Comparison of ENCODE assay signal across 12 cellular contexts in genomic region chr19:41868120-41868988, GRCh38. TPM values are rescaled to one million over a fixed set of nuclear protein-coding genes. Genes with fewer than 3 reads are reported as not detected.
DNase-seq lines count a peak whose midpoint lies in the region; ATAC-seq and TF ChIP-seq lines count a peak whose summit lies in the region.
"Had no signal": no experiment of that assay in that cellular context is flagged by ENCODE, and none has a peak within 500 bp of the region (broad histone marks: within the 10 kb centered on the region; RNA-seq: fewer than 3 reads in every experiment).

No MANE protein-coding gene starts in this region.

- H3K27ac ChIP-seq in IMR-90 (ENCODE audit: insufficient read depth, low read length), result no peak overlapping the region

- H2BK15ac ChIP-seq in IMR-90 (ENCODE audit: low read depth, low read length), result no peak overlapping the region

- no peaks in the 10 kb centered on the region for H3K9me3 ChIP-seq in IMR-90 (ENCODE audit: control insufficient read depth, insufficient read depth, low read length)

- H3K9me1 ChIP-seq in IMR-90 (ENCODE audit: insufficient read depth, low read length), result peaks cover 10% of the 10 kb centered on the region; the same call in 1 of the 2 replicates

- H3K9me3 Mint-ChIP-seq in Calu3 (ENCODE audit: low read depth, unreplicated experiment) (no peaks in the 10 kb centered on the region), mesothelial cell of epicardium (no peaks in the 10 kb centered on the region)
- no peaks in the 10 kb centered on the region for H3K9me3 Mint-ChIP-seq in activated T-cell treated with anti-CD3 and anti-CD28 coated beads, Interleukin-2, amount 50 U/mL, for 72 hours

- no peak overlapping the region for H3K56ac ChIP-seq in IMR-90 (ENCODE audit: extremely low read depth, insufficient read depth, low read length)

- H2AK9ac ChIP-seq in IMR-90 (replicated peaks; ENCODE audit: low read depth, low read length, poor library complexity), result peak overlapping the region; percentile 85

- H3K27ac Mint-ChIP-seq in Calu3 (ENCODE audit: unreplicated experiment) (peak overlapping the region; percentile 56), mesothelial cell of epicardium (peak overlapping the region; percentile 59)
- H3K27ac Mint-ChIP-seq in activated T-cell treated with anti-CD3 and anti-CD28 coated beads, Interleukin-2, amount 50 U/mL, for 72 hours, result peak overlapping the region; percentile 86

- peaks cover 48% of the 10 kb centered on the region for H3K4me1 Mint-ChIP-seq in Calu3 (ENCODE audit: low read depth, unreplicated experiment)
- H3K4me1 Mint-ChIP-seq in activated T-cell treated with anti-CD3 and anti-CD28 coated beads, Interleukin-2, amount 50 U/mL, for 72 hours (ENCODE audit: low read depth), result peaks cover 93% of the 10 kb centered on the region
- H3K4me1 Mint-ChIP-seq in mesothelial cell of epicardium, result peaks cover 8% of the 10 kb centered on the region

- H2AK5ac ChIP-seq in IMR-90 (ENCODE audit: low read depth, low read length), result no peak overlapping the region

- TF ChIP-seq RAD21 in IMR-90 (IDR thresholded peaks at IDR 0.05; ENCODE audit: low read length), result no peak

- no peak for DNase-seq in Calu3
- DNase-seq in IMR-90, result no peak
- DNase-seq in activated T-cell treated with anti-CD3 and anti-CD28 coated beads, Interleukin-2, amount 50 U/mL, for 72 hours, result no peak
- DNase-seq in mesothelial cell of epicardium (ENCODE audit: low spot score in 2 of 2, unreplicated experiment in 2 of 2), result no peak
- DNase-seq in head of caudate nucleus, result no peak
- no peak for DNase-seq in occipital lobe (lab: John Stamatoyannopoulos, UW)
- DNase-seq: hippocampal formation, SIG-M5 had no signal

- no peak overlapping the region for H2BK20ac ChIP-seq in IMR-90 (ENCODE audit: low read depth, low read length)

- no peak overlapping the region for H3K4ac ChIP-seq in IMR-90 (ENCODE audit: low read depth, low read length)

- 88% methylated on average over 9 of the region's 10 CpGs; no CpG with 5 or more reads in 1 of the 2 experiments for whole genome bisulfite sequencing in IMR-90 (ENCODE audit: extremely low coverage in 2 of 2, insufficient read length in 1 of 2), 2 experiments

- H3K4me3 Mint-ChIP-seq in Calu3 (ENCODE audit: low read depth, unreplicated experiment), result no peak overlapping the region
- H3K4me3 Mint-ChIP-seq in activated T-cell treated with anti-CD3 and anti-CD28 coated beads, Interleukin-2, amount 50 U/mL, for 72 hours, result peak overlapping the region; percentile 54 to 58
- no peak overlapping the region for H3K4me3 Mint-ChIP-seq in mesothelial cell of epicardium

- POLR2A ChIA-PET in IMR-90 (lab: Charles Lee; ENCODE audit: unreplicated experiment), result no interaction called here

- no peak overlapping the region for H4K91ac ChIP-seq in IMR-90 (ENCODE audit: insufficient read depth, low read depth, low read length)

- dilution Hi-C loops in IMR-90 (cut with HindIII; ENCODE audit: low sequenced_read_pairs, unreplicated experiment), result no loop called here

- ATAC-seq in IMR-90 (ENCODE audit: low read depth) (no peak), GM21825 (IDR thresholded peaks at IDR 0.05; ENCODE audit: unreplicated experiment) (no peak), GM18498 (IDR thresholded peaks at IDR 0.05; ENCODE audit: unreplicated experiment) (no peak)
- peak in 1 of 2 donors; percentile 2 for ATAC-seq in activated T-cell treated with anti-CD3 and anti-CD28 coated beads, Interleukin-2, amount 50 U/mL, for 72 hours (replicated peaks in 1 of 2)

- no peaks in the 10 kb centered on the region for H3K27me3 ChIP-seq in IMR-90 (ENCODE audit: control insufficient read depth, insufficient read depth, low read length)

- CTCF ChIA-PET in Calu3 (lab: Charles Lee), result no interaction called here
- CTCF ChIA-PET in IMR-90 (lab: Yijun Ruan, JAX), result no interaction called here

- H3K27me3 Mint-ChIP-seq in Calu3 (ENCODE audit: unreplicated experiment) (no peaks in the 10 kb centered on the region), mesothelial cell of epicardium (ENCODE audit: low read depth) (no peaks in the 10 kb centered on the region)
- no peaks in the 10 kb centered on the region for H3K27me3 Mint-ChIP-seq in activated T-cell treated with anti-CD3 and anti-CD28 coated beads, Interleukin-2, amount 50 U/mL, for 72 hours (ENCODE audit: low read depth)

- no peak overlapping the region for H4K8ac ChIP-seq in IMR-90 (ENCODE audit: low read depth in 2 of 2, low read length in 2 of 2)

- intact Hi-C loops in Calu3 (cut with micrococcal nuclease; ENCODE audit: unreplicated experiment) (no loop called here), IMR-90 (cut with micrococcal nuclease) (no loop called here), head of caudate nucleus (cut with DNase I) (no loop called here)

- no TSS peak for BruUV-seq in Calu3 (replicated peaks; lab: Mats Ljungman, UMichigan)
- no TSS peak for BruUV-seq in IMR-90 (replicated peaks; lab: Mats Ljungman, UMichigan)

- in situ Hi-C loops in IMR-90 (cut with MboI; ENCODE audit: low sequenced_read_pairs), result no loop called here

- H3K36me3 Mint-ChIP-seq in Calu3 (ENCODE audit: insufficient read depth, unreplicated experiment) (peaks cover 97% of the 10 kb centered on the region), mesothelial cell of epicardium (peaks cover 30% of the 10 kb centered on the region)
- H3K36me3 Mint-ChIP-seq in activated T-cell treated with anti-CD3 and anti-CD28 coated beads, Interleukin-2, amount 50 U/mL, for 72 hours (ENCODE audit: insufficient read depth in 2 of 2), result peaks cover 11 to 46% of the 10 kb centered on the region in 2 donors

- no peak overlapping the region for H3K14ac ChIP-seq in IMR-90 (replicated peaks; ENCODE audit: low read depth, low read length)

- H3K4me2 ChIP-seq in IMR-90 (ENCODE audit: low read depth, low read length), result no peak overlapping the region

- H3K36me3 ChIP-seq in IMR-90 (ENCODE audit: control insufficient read depth, insufficient read depth, low read length), result peaks cover 72% of the 10 kb centered on the region

- TF ChIP-seq POLR2A in IMR-90 (IDR thresholded peaks at IDR 0.05; ENCODE audit: low read depth, low read length), result no peak

- H3K23ac ChIP-seq in IMR-90 (ENCODE audit: low read depth, low read length), result no peak overlapping the region

- no peak overlapping the region for H3K4me3 ChIP-seq in IMR-90 (ENCODE audit: insufficient read depth, low read depth, low read length)

- H4K20me1 ChIP-seq in IMR-90 (ENCODE audit: insufficient read depth, low read length), result peaks cover 98% of the 10 kb centered on the region

- no peak overlapping the region for H2AFZ ChIP-seq in IMR-90 (replicated peaks; ENCODE audit: low read length, poor library complexity)

- H2BK120ac ChIP-seq in IMR-90 (ENCODE audit: low read depth, low read length), result no peak overlapping the region

- H2BK5ac ChIP-seq in IMR-90 (ENCODE audit: low read depth, low read length, poor library complexity, severe bottlenecking), result no peak overlapping the region

- no peak overlapping the region for H3K18ac ChIP-seq in IMR-90 (ENCODE audit: low read depth, low read length)

- H3K9ac ChIP-seq in IMR-90 (ENCODE audit: low read depth, low read length), result no peak overlapping the region

- H3K4me1 ChIP-seq in IMR-90 (ENCODE audit: control insufficient read depth, insufficient read depth, low read length), result peaks cover 3% of the 10 kb centered on the region; the same call in 1 of the 2 replicates

- no peak overlapping the region for H4K5ac ChIP-seq in IMR-90 (ENCODE audit: low read depth, low read length)

- peaks cover 22 to 59% of the 10 kb centered on the region in 2 experiments for H3K79me1 ChIP-seq in IMR-90 (ENCODE audit: low read depth in 1 of 2, low read length in 2 of 2)

- TF ChIP-seq CTCF in Calu3 (IDR thresholded peaks at IDR 0.05; ENCODE audit: unreplicated experiment) (no peak), IMR-90 (conservative IDR thresholded peaks at IDR 0.05; ENCODE audit: low read depth, low read length) (no peak), mesothelial cell of epicardium (IDR thresholded peaks at IDR 0.05; ENCODE audit: unreplicated experiment) (no peak)

RNA-seq across cellular contexts. Expression of gene RPS19, which starts 8.3 kb away (rescaled TPM):
- 2,051 and 2,220 TPM in 2 replicates for total RNA-seq in Calu3 (2022)
- total RNA-seq in IMR-90 (2012; rRNA removed), result 230 and 299 TPM in 2 replicates
- polyA plus RNA-seq in IMR-90 (2012; rRNA removed), result 1,882 and 3,988 TPM in 2 replicates
- polyA plus RNA-seq in IMR-90 (2012; cell fraction: cytosol; rRNA removed), result 1,236 and 2,903 TPM in 2 replicates
- polyA plus RNA-seq in IMR-90 (2012; cell fraction: nucleus; rRNA removed; ENCODE audit: low replicate concordance), result 465 and 1,276 TPM in 2 replicates
- total RNA-seq in activated T-cell treated with anti-CD3 and anti-CD28 coated beads, Interleukin-2, amount 50 U/mL, for 72 hours, result 1,000 to 10,000 TPM; 4,101 to 4,133 TPM
- 2,197 to 2,288 TPM (median 2,263 TPM) in 3 replicates for total RNA-seq in mesothelial cell of epicardium
- total RNA-seq in occipital lobe, result 405 TPM

RNA-seq across cellular contexts. Expression of gene CD79A, which starts 8.7 kb away (rescaled TPM):
- 0.45 and 0.59 TPM in 2 replicates for total RNA-seq in Calu3 (2022)
- total RNA-seq in IMR-90 (2012; rRNA removed), result not detected in 2 replicates
- polyA plus RNA-seq in IMR-90 (2012; rRNA removed), result 0.19 and 0.24 TPM in 2 replicates
- polyA plus RNA-seq in IMR-90 (2012; cell fraction: cytosol; rRNA removed), result 0.10 and 0.37 TPM in 2 replicates
- polyA plus RNA-seq in IMR-90 (2012; cell fraction: nucleus; rRNA removed; ENCODE audit: low replicate concordance), result 0.06 and 0.25 TPM in 2 replicates
- 10 to 100 TPM; 12.3 to 27.5 TPM for total RNA-seq in activated T-cell treated with anti-CD3 and anti-CD28 coated beads, Interleukin-2, amount 50 U/mL, for 72 hours
- total RNA-seq in mesothelial cell of epicardium, result 0.43 to 0.62 TPM (median 0.58 TPM) in 3 replicates
- not detected for total RNA-seq in occipital lobe

RNA-seq across cellular contexts. Expression of gene ARHGEF1, which starts 14.6 kb away (rescaled TPM):
- 122 and 163 TPM in 2 replicates for total RNA-seq in Calu3 (2022)
- 11.5 and 12.5 TPM in 2 replicates for total RNA-seq in IMR-90 (2012; rRNA removed)
- polyA plus RNA-seq in IMR-90 (2012; rRNA removed), result 47.1 and 51.2 TPM in 2 replicates
- polyA plus RNA-seq in IMR-90 (2012; cell fraction: cytosol; rRNA removed), result 42.5 and 58.8 TPM in 2 replicates
- polyA plus RNA-seq in IMR-90 (2012; cell fraction: nucleus; rRNA removed; ENCODE audit: low replicate concordance), result 228 and 380 TPM in 2 replicates
- total RNA-seq in activated T-cell treated with anti-CD3 and anti-CD28 coated beads, Interleukin-2, amount 50 U/mL, for 72 hours, result 100 to 1,000 TPM; 371 to 446 TPM
- total RNA-seq in mesothelial cell of epicardium, result 78.8 to 83.9 TPM (median 82.4 TPM) in 3 replicates
- 8.7 TPM for total RNA-seq in occipital lobe

RNA-seq across cellular contexts. Expression of gene DMRTC2, which starts 23.5 kb away (rescaled TPM):
- not detected in 2 replicates for total RNA-seq in Calu3 (2022)
- total RNA-seq in IMR-90 (2012; rRNA removed), result not detected in 2 replicates
- polyA plus RNA-seq in IMR-90 (2012; rRNA removed), result not detected in 2 replicates
- not detected in 2 replicates for polyA plus RNA-seq in IMR-90 (2012; cell fraction: cytosol; rRNA removed)
- not detected in 2 replicates for polyA plus RNA-seq in IMR-90 (2012; cell fraction: nucleus; rRNA removed; ENCODE audit: low replicate concordance)
- total RNA-seq in activated T-cell treated with anti-CD3 and anti-CD28 coated beads, Interleukin-2, amount 50 U/mL, for 72 hours, result not detected
- total RNA-seq in mesothelial cell of epicardium, result not detected in 3 replicates
- not detected for total RNA-seq in occipital lobe
- total RNA-seq: HT-29, renal cortical epithelial cell had no signal

RNA-seq across cellular contexts. Expression of gene LYPD4, which starts 23.9 kb away (rescaled TPM):
- total RNA-seq in Calu3 (2022) (not detected in 2 replicates), IMR-90 (2012; rRNA removed) (not detected in 2 replicates), mesothelial cell of epicardium (not detected in 3 replicates), occipital lobe (not detected)
- not detected in 2 replicates for polyA plus RNA-seq in IMR-90 (2012; rRNA removed)
- polyA plus RNA-seq in IMR-90 (2012; cell fraction: cytosol; rRNA removed), result not detected in 2 replicates
- not detected in 2 replicates for polyA plus RNA-seq in IMR-90 (2012; cell fraction: nucleus; rRNA removed; ENCODE audit: low replicate concordance)
- total RNA-seq in activated T-cell treated with anti-CD3 and anti-CD28 coated beads, Interleukin-2, amount 50 U/mL, for 72 hours, result not detected
- total RNA-seq: HT-29, renal cortical epithelial cell had no signal

Comparison
In these comparisons a context has a peak if more than half of its experiments do, and no peak if none do; other contexts are left out.
1. H3K4me3 Mint-ChIP-seq: peak in activated T-cell treated with anti-CD3 and anti-CD28 coated beads, Interleukin-2, amount 50 U/mL, for 72 hours (2 of 2); none in Calu3 (single experiment) and mesothelial cell of epicardium (single experiment).
2. Peak in every context shown above with its lines, with median percentiles within 50 percentile points of each other: H3K27ac Mint-ChIP-seq.